22 cellular contexts compared by ENCODE assay signal in the genomic region with DNA sequence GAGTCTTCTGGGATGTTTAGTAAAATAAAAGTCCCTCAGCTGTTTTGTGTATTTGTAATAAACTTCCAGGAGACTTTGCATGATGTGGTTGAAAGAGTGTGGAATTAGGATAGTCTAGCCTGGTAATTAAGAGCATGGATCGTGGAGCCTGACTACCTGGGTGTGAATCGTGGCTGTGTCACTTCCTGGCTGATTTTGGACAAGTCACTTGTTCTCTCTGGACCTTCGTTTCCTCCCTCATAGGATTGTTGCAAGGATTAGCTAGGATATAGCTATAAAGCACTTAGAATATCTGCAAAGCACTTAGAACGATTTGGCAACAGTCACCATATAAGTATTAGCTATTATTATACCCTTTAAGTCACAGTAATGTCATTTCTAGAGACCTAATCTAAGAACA. TPM values are rescaled to one million over a fixed set of nuclear protein-coding genes. Genes with fewer than 3 reads are reported as not detected.
DNase-seq lines count a peak whose midpoint lies in the region; ATAC-seq, FAIRE-seq and TF ChIP-seq lines count a peak whose summit lies in the region.
"Had no signal": no experiment of that assay in that cellular context is flagged by ENCODE, and none has a peak within 500 bp of the region (broad histone marks: within the 10 kb centered on the region; RNA-seq: fewer than 3 reads in every experiment).

No MANE protein-coding gene starts in this region.

- ATAC-seq in K562 (peak; percentile 26; the same call in 2 of the 3 replicates), mucosa of descending colon (peak; percentile 35)

- H3K9me3 Mint-ChIP-seq in HFFc6: no peaks in the 10 kb centered on the region
- H3K9me3 Mint-ChIP-seq: activated T-cell treated with anti-CD3 and anti-CD28 coated beads, Interleukin-2, amount 50 U/mL, for 24 hours had no signal

- TF ChIP-seq RAD21 in K562 (CRISPR knock-in tag; conservative IDR thresholded peaks at IDR 0.05 in 1 of 2, IDR thresholded peaks at IDR 0.05 in 1 of 2): no peak

- no peak overlapping the region for H2AFZ ChIP-seq in K562 (ENCODE audit: low read depth, low read length)
- H2AFZ ChIP-seq: hepatocyte had no signal

- intact Hi-C loops in K562 (cut with micrococcal nuclease): no loop called here
- intact Hi-C loops in mucosa of descending colon (cut with DNase I, micrococcal nuclease): no loop called here
- intact Hi-C loops in prostate gland (cut with DNase I): no loop called here

- no peaks in the 10 kb centered on the region for H3K36me3 Mint-ChIP-seq in HFFc6 (ENCODE audit: low read depth)

- no peaks in the 10 kb centered on the region for H4K20me1 ChIP-seq in K562 (replicated peaks; ENCODE audit: control insufficient read depth, insufficient read depth, low read length)

- H3K27ac ChIP-seq in K562 (ENCODE audit: extremely low read depth, low read depth, low read length) (peak overlapping the region; percentile 64), prostate gland (no peak overlapping the region)
- H3K27ac ChIP-seq: cardiac muscle cell, hepatocyte, ovary, spleen, transverse colon had no signal

- CTCF ChIA-PET in K562 (lab: Yijun Ruan, JAX; ENCODE audit: low intra/inter-chr PET ratio): no interaction called here

- no peak for TF ChIP-seq CTCF in HFFc6 (IDR thresholded peaks at IDR 0.05)
- no peak for TF ChIP-seq CTCF in K562 (IDR thresholded peaks at IDR 0.05 in 2 of 3, conservative IDR thresholded peaks at IDR 0.05 in 1 of 3; ENCODE audit: insufficient read depth in 2 of 3, low read depth in 1 of 3, low read length in 3 of 3)
- no peak for TF ChIP-seq CTCF in mucosa of descending colon (IDR thresholded peaks at IDR 0.05)
- TF ChIP-seq CTCF in prostate gland (IDR thresholded peaks at IDR 0.05): no peak

- peaks cover 54% of the 10 kb centered on the region for H3K4me1 Mint-ChIP-seq in HFFc6 (ENCODE audit: low read depth)

- POLR2A ChIA-PET in K562 (lab: Yijun Ruan, JAX): no interaction called here

- H3K9me1 ChIP-seq in K562 (ENCODE audit: control insufficient read depth, insufficient read depth, low read length): no peaks in the 10 kb centered on the region

- no peak for TF ChIP-seq EP300 in K562 (IDR thresholded peaks at IDR 0.05; ENCODE audit: low read length)

- no peak overlapping the region for H3K4me3 ChIP-seq in K562
- no peak overlapping the region for H3K4me3 ChIP-seq in mucosa of descending colon
- no peak overlapping the region for H3K4me3 ChIP-seq in prostate gland
- H3K4me3 ChIP-seq: cardiac muscle cell, hepatocyte, ovary, spleen, transverse colon had no signal

- H3K9ac ChIP-seq in K562 (ENCODE audit: insufficient read depth in 1 of 2, low read depth in 2 of 2, low read length in 2 of 2): peak overlapping the region in 1 of 2 experiments; percentile 17; a peak in 1 of 4 replicates

- H3K27me3 ChIP-seq in K562 (ENCODE audit: control insufficient read depth in 2 of 2, insufficient read depth in 2 of 2, low read length in 2 of 2) (no peaks in the 10 kb centered on the region), prostate gland (replicated peaks; ENCODE audit: insufficient read depth) (no peaks in the 10 kb centered on the region)
- H3K27me3 ChIP-seq: cardiac muscle cell, hepatocyte, ovary, spleen, transverse colon had no signal

- H3K4me2 ChIP-seq in K562 (ENCODE audit: insufficient read depth, low read length): 0 out of 2 replicates have a peak overlapping the region, but pooled peaks have one; percentile 37
- H3K4me2 ChIP-seq: hepatocyte had no signal

- H3K36me3 ChIP-seq in K562 (ENCODE audit: control insufficient read depth, insufficient read depth, low read length): 0 out of 3 replicates have a peak, but pooled peaks cover 5% of the 10 kb centered on the region
- no peaks in the 10 kb centered on the region for H3K36me3 ChIP-seq in mucosa of descending colon (ENCODE audit: low read depth)
- no peaks in the 10 kb centered on the region for H3K36me3 ChIP-seq in prostate gland
- H3K36me3 ChIP-seq: cardiac muscle cell, ovary, spleen, transverse colon had no signal

- peak overlapping the region; percentile 40; the same call in 1 of the 2 replicates for H3K27ac Mint-ChIP-seq in HFFc6
- H3K27ac Mint-ChIP-seq: activated T-cell treated with anti-CD3 and anti-CD28 coated beads, Interleukin-2, amount 50 U/mL, for 24 hours had no signal

- peaks cover 3 to 25% of the 10 kb centered on the region in 2 experiments; a peak in 4 of 5 replicates for H3K4me1 ChIP-seq in K562 (replicated peaks in 1 of 2; ENCODE audit: control insufficient read depth in 2 of 2, insufficient read depth in 2 of 2, low read length in 2 of 2)
- peaks cover 37% of the 10 kb centered on the region for H3K4me1 ChIP-seq in mucosa of descending colon (ENCODE audit: low read depth)
- no peaks in the 10 kb centered on the region for H3K4me1 ChIP-seq in prostate gland (replicated peaks)

- WGBS in K562 (ENCODE audit: insufficient coverage, low coverage, missing lambda C conversion rate): 17% methylated on average over 4 of the region's 4 CpGs
- 50% methylated on average over 4 of the region's 4 CpGs for WGBS in prostate gland

- peaks cover 2% of the 10 kb centered on the region; the same call in 1 of the 2 replicates for H3K27me3 Mint-ChIP-seq in HFFc6 (ENCODE audit: insufficient read depth)
- H3K27me3 Mint-ChIP-seq: activated T-cell treated with anti-CD3 and anti-CD28 coated beads, Interleukin-2, amount 50 U/mL, for 24 hours had no signal

- H3K4me3 Mint-ChIP-seq in HFFc6: peak overlapping the region; percentile 46
- H3K4me3 Mint-ChIP-seq: activated T-cell treated with anti-CD3 and anti-CD28 coated beads, Interleukin-2, amount 50 U/mL, for 24 hours had no signal

- DNase-seq in Daoy (ENCODE audit: low read depth) (peak; percentile 12), HFFc6 (no peak), K562 (ENCODE audit: extremely low read depth in 1 of 4, low spot score in 3 of 4) (no peak), mucosa of descending colon (no peak), prostate gland (ENCODE audit: low spot score) (no peak), retina (no peak)
- DNase-seq in stimulated activated naive CD4-positive, alpha-beta T cell (lab: John Stamatoyannopoulos, UW): no peak
- DNase-seq: activated CD4-positive, alpha-beta T cell treated with anti-CD3 and anti-CD28 coated beads, Interleukin-2, amount 50 U/mL, for 48 hours; activated T-cell treated with anti-CD3 and anti-CD28 coated beads, Interleukin-2, amount 50 U/mL, for 24 hours; C1 segment of cervical spinal cord; effector CD4-positive, alpha-beta T cell; left cardiac atrium; NCI-H187 treated with DMSO at 0.1 percent for 48 hours; NCI-H510A; OCI-M1; ovary; spleen; transverse colon had no signal

- TF ChIP-seq POLR2A in K562 (conservative IDR thresholded peaks at IDR 0.05): no peak
- no peak for TF ChIP-seq POLR2A in prostate gland (IDR thresholded peaks at IDR 0.05)

- no TSS peak for BruUV-seq in K562 (replicated peaks; lab: Mats Ljungman, UMichigan)

- no peaks in the 10 kb centered on the region for H3K9me3 ChIP-seq in K562 (replicated peaks; ENCODE audit: control insufficient read depth, insufficient read depth, low read depth, low read length)
- no peaks in the 10 kb centered on the region for H3K9me3 ChIP-seq in mucosa of descending colon
- no peaks in the 10 kb centered on the region for H3K9me3 ChIP-seq in prostate gland
- H3K9me3 ChIP-seq: ovary, spleen, transverse colon had no signal

- H3K79me2 ChIP-seq in K562 (ENCODE audit: control insufficient read depth, insufficient read depth, low read length): peaks cover 89% of the 10 kb centered on the region

- in situ Hi-C loops in K562 (cut with MboI): no loop called here

- FAIRE-seq in K562 (lab: Jason Lieb, UNC): no peak
- FAIRE-seq: H1, HTR-8/SVneo had no signal

TF ChIP-seq in K562, 482 proteins besides CTCF, POLR2A, EP300 and RAD21 (continues in another document):
- TF ChIP-seq STAT5A (IDR thresholded peaks at IDR 0.05; ENCODE audit: borderline replicate concordance, low read length) (no peak), MYNN (IDR thresholded peaks at IDR 0.05) (peak; percentile 86), MYNN (CRISPR knock-in tag; IDR thresholded peaks at IDR 0.05) (no peak), ZNF57 (CRISPR knock-in tag; IDR thresholded peaks at IDR 0.05) (no peak)

RNA-seq across cellular contexts. Expression of a gene that starts 40.2 kb away (rescaled TPM):
- total RNA-seq in Daoy (2014; rRNA removed; shearing (Covaris generic)): 32.6 and 34.9 TPM in 2 replicates
- 10 to 100 TPM; 51.1 to 54.8 (median 52.3) TPM for total RNA-seq in HFFc6 (2021; fragmentation: NEBNext Ultra II Directional; extraction: Animal tissue kit (Norgen Biotek cat#: 25700))
- 45.2 and 144 TPM in 2 replicates for total RNA-seq in K562 (2011; cell fraction: chromatin; rRNA removed; ENCODE audit: low replicate concordance)
- total RNA-seq in K562 (2011; cell fraction: nucleolus; rRNA removed): 33.2 and 46.8 TPM in 2 replicates
- total RNA-seq in K562 (2011; cell fraction: nucleoplasm; rRNA removed): 77.5 and 135 TPM in 2 replicates
- total RNA-seq in K562 (2014; rRNA removed) (27.5 and 28.3 TPM in 2 replicates), K562 (2014; rRNA removed; fragmentation: Illumina TruSeq; extraction: Trizol) (38.1 and 46.8 TPM in 2 replicates), K562 (2015; rRNA removed; fragmentation: Illumina TruSeq; extraction: Trizol) (34.1 and 35.0 TPM in 2 replicates), K562 (2021) (50.7 and 59.3 TPM in 2 replicates), mucosa of descending colon (100 to 1,000 TPM in 1 of 3 donors, 10 to 100 TPM in 2; 73.8 to 298 (median 83.8) TPM), prostate gland (100 to 1,000 TPM in 1 of 2 donors, 10 to 100 TPM in 1; 76.3 to 131 TPM)
- polyA plus RNA-seq in K562 (2011; rRNA removed) (22.4 and 25.8 TPM in 2 replicates), K562 (2014; fragmentation: Illumina TruSeq; extraction: Trizol) (25.5 and 30.8 TPM in 2 replicates), K562 (2014; fragmentation: Nextera tagmentation; extraction: Ambion mirVana) (10 to 100 TPM; 12.1 to 12.7 TPM), K562 (2014; rRNA removed) (19.5 and 22.1 TPM in 2 replicates)
- polyA plus RNA-seq in K562 (2011; cell fraction: cytosol; rRNA removed): 10.3 and 16.2 TPM in 2 replicates
- 28.9 and 35.1 TPM in 2 replicates for polyA plus RNA-seq in K562 (2011; cell fraction: nucleus; rRNA removed)
- polyA plus RNA-seq in K562 (2012): 15.7 and 18.8 TPM in 2 replicates
- 66.4 and 67.7 TPM in 2 replicates for polyA minus RNA-seq in K562 (2011; rRNA and poly(A)+ RNA removed)
- 25.0 and 32.3 TPM in 2 replicates for polyA minus RNA-seq in K562 (2011; cell fraction: cytosol; rRNA and poly(A)+ RNA removed)
- polyA minus RNA-seq in K562 (2011; cell fraction: nucleus; rRNA and poly(A)+ RNA removed): 39.9 and 52.4 TPM in 2 replicates
